ENCODE assay signal across 16 cellular contexts in genomic region chr9:20343325-20343724, GRCh38.
A peak's percentile ranks its signal among the peaks of the same experiment; 100 is the strongest.
DNase-seq lines count a peak whose midpoint lies in the region; ATAC-seq lines count a peak whose summit lies in the region.
"Had no signal": no experiment of that assay in that cellular context is flagged by ENCODE, and none has a peak within 500 bp of the region (broad histone marks: within the 10 kb centered on the region; RNA-seq: fewer than 3 reads in every experiment).

No MANE protein-coding gene starts in this region.

- H3K4me1 Mint-ChIP-seq in activated naive CD4-positive, alpha-beta T cell treated with anti-CD3 and anti-CD28 coated beads, Interleukin-2, amount 50 U/mL, for 24 hours, result peaks cover 62% of the 10 kb centered on the region
- peaks cover 16 to 45% (median 27%) of the 10 kb centered on the region in 3 donors for H3K4me1 Mint-ChIP-seq in T-cell
- H3K4me1 Mint-ChIP-seq in activated CD8-positive, alpha-beta T cell treated with anti-CD3 and anti-CD28 coated beads, Interleukin-2, amount 10 ng/mL, durations not matched to agents 7 days and 5 days (ENCODE audit: low read depth), result peaks cover 37% of the 10 kb centered on the region

- peak overlapping the region; percentile 76 for H3K27ac Mint-ChIP-seq in activated naive CD4-positive, alpha-beta T cell treated with anti-CD3 and anti-CD28 coated beads, Interleukin-2, amount 50 U/mL, for 24 hours
- H3K27ac Mint-ChIP-seq in T-cell, result peak overlapping the region; percentile 1 to 71
- peak overlapping the region; percentile 65 for H3K27ac Mint-ChIP-seq in activated CD8-positive, alpha-beta T cell treated with anti-CD3 and anti-CD28 coated beads, Interleukin-2, amount 10 ng/mL, durations not matched to agents 7 days and 5 days
- H3K27ac Mint-ChIP-seq: GM23338, HFFc6 had no signal

- no peaks in the 10 kb centered on the region for H3K27me3 Mint-ChIP-seq in activated naive CD4-positive, alpha-beta T cell treated with anti-CD3 and anti-CD28 coated beads, Interleukin-2, amount 50 U/mL, for 24 hours
- no peaks in the 10 kb centered on the region for H3K27me3 Mint-ChIP-seq in T-cell
- no peaks in the 10 kb centered on the region for H3K27me3 Mint-ChIP-seq in activated CD8-positive, alpha-beta T cell treated with anti-CD3 and anti-CD28 coated beads, Interleukin-2, amount 10 ng/mL, durations not matched to agents 7 days and 5 days (ENCODE audit: low read depth)
- H3K27me3 Mint-ChIP-seq: CD4-positive, CD25-positive, alpha-beta regulatory T cell had no signal

- H3K4me3 Mint-ChIP-seq in activated naive CD4-positive, alpha-beta T cell treated with anti-CD3 and anti-CD28 coated beads, Interleukin-2, amount 50 U/mL, for 24 hours, result no peak overlapping the region
- no peak overlapping the region for H3K4me3 Mint-ChIP-seq in T-cell
- H3K4me3 Mint-ChIP-seq in activated CD8-positive, alpha-beta T cell treated with anti-CD3 and anti-CD28 coated beads, Interleukin-2, amount 10 ng/mL, durations not matched to agents 7 days and 5 days, result no peak overlapping the region
- H3K4me3 Mint-ChIP-seq: CD4-positive, CD25-positive, alpha-beta regulatory T cell; GM23338; HFFc6 had no signal

- CTCF ChIA-PET in T-cell (lab: Charles Lee), result no interaction called here
- CTCF ChIA-PET in activated CD8-positive, alpha-beta T cell treated with anti-CD3 and anti-CD28 coated beads, Interleukin-2, amount 10 ng/mL, durations not matched to agents 7 days and 5 days (lab: Charles Lee), result interaction anchor here (1.0 to 1.7 kb wide), 4 partner anchors 9 to 22 kb away, joined by 3 to 5 read pairs (median 4); no protein-coding TSS in a partner anchor

- POLR2A ChIA-PET in T-cell (lab: Charles Lee), result interaction anchor here in 1 of 2 donors (0.5 kb wide), 1 partner anchor 343 kb away, joined by 7 read pairs; no protein-coding TSS in a partner anchor
- POLR2A ChIA-PET in activated CD8-positive, alpha-beta T cell treated with anti-CD3 and anti-CD28 coated beads, Interleukin-2, amount 10 ng/mL, durations not matched to agents 7 days and 5 days (lab: Charles Lee), result no interaction called here

- no peak for DNase-seq in activated naive CD4-positive, alpha-beta T cell treated with Interleukin-2 at 50 U/mL for 16 hours
- DNase-seq in T-cell (no peak), DMS79 treated with DMSO at 0.1 percent for 48 hours (lab: John Stamatoyannopoulos, UW) (no peak)
- DNase-seq in activated CD8-positive, alpha-beta T cell treated with anti-CD3 and anti-CD28 coated beads, Interleukin-2, amount 10 ng/mL, durations not matched to agents 7 days and 5 days, result peak; percentile 53
- DNase-seq: ACHN; BE2C; C1 segment of cervical spinal cord; Caco-2; CD4-positive, CD25-positive, alpha-beta regulatory T cell; GDM1; H7; HFFc6 had no signal

- no peaks in the 10 kb centered on the region for H3K9me3 Mint-ChIP-seq in activated naive CD4-positive, alpha-beta T cell treated with anti-CD3 and anti-CD28 coated beads, Interleukin-2, amount 50 U/mL, for 24 hours
- peaks cover 0 to 1% (median 0%) of the 10 kb centered on the region in 3 donors for H3K9me3 Mint-ChIP-seq in T-cell
- H3K9me3 Mint-ChIP-seq in activated CD8-positive, alpha-beta T cell treated with anti-CD3 and anti-CD28 coated beads, Interleukin-2, amount 10 ng/mL, durations not matched to agents 7 days and 5 days (ENCODE audit: insufficient read depth), result peaks cover 1% of the 10 kb centered on the region
- H3K9me3 Mint-ChIP-seq: GM23338, HFFc6 had no signal

- peaks cover 4% of the 10 kb centered on the region for H3K36me3 Mint-ChIP-seq in activated naive CD4-positive, alpha-beta T cell treated with anti-CD3 and anti-CD28 coated beads, Interleukin-2, amount 50 U/mL, for 24 hours
- H3K36me3 Mint-ChIP-seq in T-cell, result peaks cover 20% of the 10 kb centered on the region
- H3K36me3 Mint-ChIP-seq in activated CD8-positive, alpha-beta T cell treated with anti-CD3 and anti-CD28 coated beads, Interleukin-2, amount 10 ng/mL, durations not matched to agents 7 days and 5 days (ENCODE audit: low read depth), result peaks cover 76% of the 10 kb centered on the region

- ATAC-seq in T-cell (replicated peaks in 1 of 4), result no peak
- peak; percentile 49 for ATAC-seq in activated CD8-positive, alpha-beta T cell treated with anti-CD3 and anti-CD28 coated beads, Interleukin-2, amount 10 ng/mL, durations not matched to agents 7 days and 5 days
- ATAC-seq in GM21717 (IDR thresholded peaks at IDR 0.05; ENCODE audit: unreplicated experiment), result no peak
- ATAC-seq: GM23338, HCT116 had no signal
